1 cellular context compared by ENCODE assay signal in the genomic region with DNA sequence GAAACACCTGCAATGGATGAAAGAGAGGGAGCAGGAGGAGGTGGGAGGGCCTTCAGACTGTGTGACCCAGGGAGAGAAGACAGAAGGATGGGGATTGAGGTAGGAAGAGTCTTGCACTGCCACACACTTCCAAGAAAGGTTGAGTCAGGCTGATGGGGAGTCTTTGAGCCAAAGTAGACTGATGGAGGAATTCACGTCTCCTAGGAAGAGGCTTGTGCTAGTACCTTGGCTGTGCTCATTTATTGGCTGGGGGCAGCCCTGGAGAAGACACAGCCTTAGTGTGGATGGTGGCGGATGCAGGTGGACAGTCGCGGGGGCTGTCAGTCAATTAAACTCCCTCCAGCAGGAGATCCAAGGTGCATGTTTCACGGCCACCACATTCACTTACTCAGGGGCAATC.
TF ChIP-seq lines count a peak whose summit lies in the region.

No MANE protein-coding gene starts in this region.

TF ChIP-seq in H1, 55 proteins besides CTCF, POLR2A, EP300 and RAD21:
- no peak for TF ChIP-seq EGR1 (IDR thresholded peaks at IDR 0.05; ENCODE audit: borderline replicate concordance, low read depth, low read length)
- no peak for TF ChIP-seq KDM5A (IDR thresholded peaks at IDR 0.05; ENCODE audit: low read length)
- no peak for TF ChIP-seq SAP30 (IDR thresholded peaks at IDR 0.05; ENCODE audit: insufficient read depth, insufficient replicate concordance, low read length)
- no peak for TF ChIP-seq EZH2 (IDR thresholded peaks at IDR 0.05; ENCODE audit: low read depth, low read length, severe bottlenecking)
- TF ChIP-seq, protein P1, sequence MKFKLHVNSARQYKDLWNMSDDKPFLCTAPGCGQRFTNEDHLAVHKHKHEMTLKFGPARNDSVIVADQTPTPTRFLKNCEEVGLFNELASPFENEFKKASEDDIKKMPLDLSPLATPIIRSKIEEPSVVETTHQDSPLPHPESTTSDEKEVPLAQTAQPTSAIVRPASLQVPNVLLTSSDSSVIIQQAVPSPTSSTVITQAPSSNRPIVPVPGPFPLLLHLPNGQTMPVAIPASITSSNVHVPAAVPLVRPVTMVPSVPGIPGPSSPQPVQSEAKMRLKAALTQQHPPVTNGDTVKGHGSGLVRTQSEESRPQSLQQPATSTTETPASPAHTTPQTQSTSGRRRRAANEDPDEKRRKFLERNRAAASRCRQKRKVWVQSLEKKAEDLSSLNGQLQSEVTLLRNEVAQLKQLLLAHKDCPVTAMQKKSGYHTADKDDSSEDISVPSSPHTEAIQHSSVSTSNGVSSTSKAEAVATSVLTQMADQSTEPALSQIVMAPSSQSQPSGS (IDR thresholded peaks at IDR 0.05; ENCODE audit: low read length), result no peak
- no peak for TF ChIP-seq RNF2 (IDR thresholded peaks at IDR 0.05; ENCODE audit: borderline replicate concordance, low read depth, low read length, missing control alignments, poor library complexity, severe bottlenecking)
- TF ChIP-seq TCF12 (IDR thresholded peaks at IDR 0.05; ENCODE audit: low read depth, low read length), result no peak
- TF ChIP-seq SIRT6 (IDR thresholded peaks at IDR 0.05; ENCODE audit: low read length), result no peak
- TF ChIP-seq BRCA1 (IDR thresholded peaks at IDR 0.05; ENCODE audit: low read depth, low read length), result no peak
- no peak for TF ChIP-seq MAFK (IDR thresholded peaks at IDR 0.05; ENCODE audit: low read depth, low read length)
- no peak for TF ChIP-seq HDAC6 (IDR thresholded peaks at IDR 0.05; ENCODE audit: low read depth, low read length)
- TF ChIP-seq SIX5 (IDR thresholded peaks at IDR 0.05; ENCODE audit: low read depth, low read length), result no peak
- no peak for TF ChIP-seq GTF2F1 (IDR thresholded peaks at IDR 0.05; ENCODE audit: borderline replicate concordance, low read depth, low read length)
- TF ChIP-seq SP4 (IDR thresholded peaks at IDR 0.05; ENCODE audit: low read length), result no peak
- no peak for TF ChIP-seq TAF1 (IDR thresholded peaks at IDR 0.05; ENCODE audit: low read depth, low read length)
TF ChIP-seq in H1: peak in this region for 0.
